Comparison of ENCODE assay signal across 7 cellular contexts in genomic region chr2:197804758-197805597, GRCh38. TPM values are rescaled to one million over a fixed set of nuclear protein-coding genes. Genes with fewer than 3 reads are reported as not detected.
DNase-seq lines count a peak whose midpoint lies in the region; ATAC-seq and TF ChIP-seq lines count a peak whose summit lies in the region.

No MANE protein-coding gene starts in this region.

- peak in 1 of 7 experiments; percentile 16 for TF ChIP-seq CTCF in body of pancreas (IDR thresholded peaks at IDR 0.05)
- TF ChIP-seq CTCF in smooth muscle cell (IDR thresholded peaks at IDR 0.05; ENCODE audit: borderline replicate concordance, insufficient read depth, poor library complexity, severe bottlenecking): no peak

- no peaks in the 10 kb centered on the region for H3K9me3 ChIP-seq in body of pancreas
- H3K9me3 ChIP-seq in iPS-20b (ENCODE audit: insufficient read depth, low read depth, low read length): no peaks in the 10 kb centered on the region
- no peaks in the 10 kb centered on the region for H3K9me3 ChIP-seq in smooth muscle cell (replicated peaks; ENCODE audit: low read depth)

- H2AFZ ChIP-seq in smooth muscle cell (ENCODE audit: low read depth): peak overlapping the region; percentile 83

- H4K20me1 ChIP-seq in smooth muscle cell (ENCODE audit: low read depth): no peaks in the 10 kb centered on the region

- H3K4me3 ChIP-seq in body of pancreas (peak overlapping the region; percentile 34 to 77), iPS-20b (ENCODE audit: low read length) (peak overlapping the region; percentile 62), smooth muscle cell (peak overlapping the region; percentile 85)

- H3F3A ChIP-seq in smooth muscle cell (ENCODE audit: low read depth): no peaks in the 10 kb centered on the region

- H3K9ac ChIP-seq in iPS-20b (ENCODE audit: low read depth, low read length) (no peak overlapping the region), smooth muscle cell (ENCODE audit: low read depth) (no peak overlapping the region)

- peaks cover 19% of the 10 kb centered on the region for H3K4me1 ChIP-seq in body of pancreas
- no peaks in the 10 kb centered on the region for H3K4me1 ChIP-seq in iPS-20b (ENCODE audit: insufficient read depth, low read length)
- peaks cover 13% of the 10 kb centered on the region for H3K4me1 ChIP-seq in smooth muscle cell (ENCODE audit: low read depth)

- H3K27me3 ChIP-seq in body of pancreas (no peaks in the 10 kb centered on the region), iPS-20b (ENCODE audit: insufficient read depth, low read length) (peaks cover 50% of the 10 kb centered on the region), smooth muscle cell (ENCODE audit: low read depth) (peaks cover 20% of the 10 kb centered on the region)

- TF ChIP-seq POLR2A in body of pancreas (IDR thresholded peaks at IDR 0.05): peak in 1 of 3 donors; percentile 9

- DNase-seq in SK-MEL-5 (ENCODE audit: low read depth, low spot score) (peak; percentile 32), body of pancreas (peak in 3 of 4 donors; percentile 5 to 19 (median 12)), smooth muscle cell (lab: John Stamatoyannopoulos, UW; ENCODE audit: unreplicated experiment) (no peak), DMS153 (lab: John Stamatoyannopoulos, UW) (no peak)

- H3K36me3 ChIP-seq in body of pancreas (replicated peaks in 1 of 2; ENCODE audit: insufficient read depth in 1 of 2, low read depth in 2 of 2) (no peaks in the 10 kb centered on the region), iPS-20b (ENCODE audit: insufficient read depth, low read depth, low read length) (no peaks in the 10 kb centered on the region), smooth muscle cell (ENCODE audit: low read depth) (no peaks in the 10 kb centered on the region)

- WGBS in body of pancreas, 2 donors: 1% methylated on average over 47 to 89 of the region's 90 CpGs
- WGBS in smooth muscle cell (ENCODE audit: low lambda C conversion rate): 1% methylated on average over 75 of the region's 90 CpGs

- no peaks in the 10 kb centered on the region for H3K79me2 ChIP-seq in smooth muscle cell (ENCODE audit: low read depth)

- in situ Hi-C loops in SK-MEL-5 (cut with HindIII; ENCODE audit: low pct_unique_long_range_greater_than_20kb, low sequenced_read_pairs): no loop called here

- ATAC-seq in GM18502 (IDR thresholded peaks at IDR 0.05; ENCODE audit: poor library complexity, unreplicated experiment) (peak; percentile 33), HG02759 (IDR thresholded peaks at IDR 0.05; ENCODE audit: unreplicated experiment) (peak; percentile 37), body of pancreas (peak; percentile 51)

- intact Hi-C loops in body of pancreas (cut with DNase I): loop anchor here (5.0 kb wide), 1 partner anchor 487 kb away; no protein-coding TSS in a partner anchor

- H3K27ac ChIP-seq in body of pancreas (peak overlapping the region in 3 of 4 donors; percentile 58 to 62 (median 59)), iPS-20b (ENCODE audit: low read length) (no peak overlapping the region), smooth muscle cell (ENCODE audit: low read depth) (no peak overlapping the region)

- peak overlapping the region; percentile 100 for H3K4me2 ChIP-seq in smooth muscle cell

RNA-seq across cellular contexts. Expression of gene PLCL1, which starts 0.6 kb away (rescaled TPM):
- total RNA-seq in SK-MEL-5 (2014; rRNA removed; shearing (Covaris generic)): 0.83 and 0.90 TPM in 2 replicates
- polyA plus RNA-seq in SK-MEL-5 (2015; cell fraction: cytosol; rRNA removed): 0.19 and 0.20 TPM in 2 replicates
- 0.04 TPM in 1 of 2 replicates, not detected in the other for polyA plus RNA-seq in SK-MEL-5 (2015; cell fraction: nucleus; rRNA removed)
- total RNA-seq in body of pancreas (1 to 10 TPM; 2.0 to 2.9 TPM), smooth muscle cell (1.3 and 2.0 TPM in 2 replicates)
- 0.64 and 0.87 TPM in 2 replicates for polyA plus RNA-seq in smooth muscle cell

RNA-seq across cellular contexts. Expression of gene BOLL, which starts 19.9 kb away (rescaled TPM):
- total RNA-seq in SK-MEL-5 (2014; rRNA removed; shearing (Covaris generic)): not detected in 2 replicates
- polyA plus RNA-seq in SK-MEL-5 (2015; cell fraction: cytosol; rRNA removed): not detected in 2 replicates
- polyA plus RNA-seq in SK-MEL-5 (2015; cell fraction: nucleus; rRNA removed): not detected in 2 replicates
- not detected for total RNA-seq in body of pancreas
- total RNA-seq in smooth muscle cell: not detected in 2 replicates
- 0.25 TPM in 1 of 2 replicates, not detected in the other for polyA plus RNA-seq in smooth muscle cell

Comparison
In these comparisons a context has a peak if more than half of its experiments do, and no peak if none do; other contexts are left out.
1. DNase-seq: peak in SK-MEL-5 (single experiment) and body of pancreas (3 of 4); none in smooth muscle cell (single experiment) and DMS153 (single experiment).
2. H3K27ac ChIP-seq: peak in body of pancreas (3 of 4); none in iPS-20b (single experiment) and smooth muscle cell (single experiment).
3. Peak in every context shown above with its lines, with median percentiles within 50 percentile points of each other: ATAC-seq and H3K4me3 ChIP-seq.